ENCODE assay signal across 18 cellular contexts in the genomic region with DNA sequence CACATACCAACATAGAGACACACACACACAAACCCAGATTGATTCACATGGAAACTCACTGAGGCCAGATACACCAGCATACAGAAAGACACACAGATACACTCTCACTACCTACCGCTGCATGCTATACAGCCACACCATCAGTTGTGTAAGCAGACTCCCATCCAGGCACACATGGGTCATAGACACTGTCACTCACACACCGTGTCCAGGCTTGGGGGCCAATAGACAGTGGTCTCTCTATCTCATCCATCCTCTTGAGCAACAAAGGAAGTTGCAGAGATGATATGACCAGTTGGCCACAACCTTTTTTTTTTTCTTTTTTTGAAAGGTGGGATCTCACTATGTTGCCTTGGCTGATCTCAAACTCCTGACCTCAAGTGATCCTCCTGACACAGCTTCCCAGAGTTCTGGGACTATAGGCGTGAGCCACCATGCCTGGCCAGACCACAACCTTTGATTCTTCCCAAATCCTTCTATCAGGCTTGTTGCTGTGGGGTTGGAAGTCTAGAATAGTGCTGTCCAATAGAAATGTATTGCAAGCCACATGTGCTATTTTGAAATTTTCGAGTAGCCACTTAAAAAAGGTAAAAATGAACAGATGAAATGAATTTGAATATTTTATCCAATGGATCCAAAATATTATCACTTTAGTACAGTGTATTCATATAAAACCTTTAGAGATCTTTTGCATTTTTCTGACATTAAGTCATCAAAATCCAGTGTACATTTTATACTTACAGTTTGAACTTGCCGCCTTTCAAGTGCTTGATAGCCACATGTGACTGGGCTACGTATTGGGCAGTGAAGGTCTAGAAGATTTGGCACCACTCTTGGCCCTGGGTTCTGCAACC. TPM values are rescaled to one million over a fixed set of nuclear protein-coding genes. Genes with fewer than 3 reads are reported as not detected.
DNase-seq lines count a peak whose midpoint lies in the region; ATAC-seq and TF ChIP-seq lines count a peak whose summit lies in the region.
"Had no signal": no experiment of that assay in that cellular context is flagged by ENCODE, and none has a peak within 500 bp of the region (broad histone marks: within the 10 kb centered on the region; RNA-seq: fewer than 3 reads in every experiment).

No MANE protein-coding gene starts in this region.

- no peak overlapping the region for H3K9ac ChIP-seq in colonic mucosa (ENCODE audit: low read depth in 2 of 2, low read length in 2 of 2)

- H3K36me3 ChIP-seq in colonic mucosa = peaks cover 14% of the 10 kb centered on the region

- no peaks in the 10 kb centered on the region for H3K9me3 ChIP-seq in colonic mucosa
- H3K9me3 ChIP-seq: esophagus squamous epithelium, pancreas had no signal

- H3K4me3 ChIP-seq in colonic mucosa = no peak overlapping the region
- H3K4me3 ChIP-seq: esophagus squamous epithelium, pancreas had no signal

- no peaks in the 10 kb centered on the region for H3K9me3 Mint-ChIP-seq in natural killer cell treated with Interleukin-12 subunit alpha and Interleukin-12 subunit beta and Interleukin-15 and Interleukin-18, amount 100 ng/mL, for 72 hours
- H3K9me3 Mint-ChIP-seq in mesothelial cell of epicardium = no peaks in the 10 kb centered on the region
- H3K9me3 Mint-ChIP-seq: activated naive CD4-positive, alpha-beta T cell treated with anti-CD3 and anti-CD28 coated beads, Interleukin-2, amount 10 ng/mL, durations not matched to agents 7 days and 5 days; CD4-positive, alpha-beta T cell; T-helper 2 cell treated with Interferon-gamma antibody and Interleukin-4, amounts not matched to agents 5 μg/mL and 100 μg/mL, for 36 hours had no signal

- peak overlapping the region; percentile 59 for H3K4me3 Mint-ChIP-seq in natural killer cell treated with Interleukin-12 subunit alpha and Interleukin-12 subunit beta and Interleukin-15 and Interleukin-18, amount 100 ng/mL, for 72 hours
- no peak overlapping the region for H3K4me3 Mint-ChIP-seq in mesothelial cell of epicardium
- H3K4me3 Mint-ChIP-seq: activated naive CD4-positive, alpha-beta T cell treated with anti-CD3 and anti-CD28 coated beads, Interleukin-2, amount 10 ng/mL, durations not matched to agents 7 days and 5 days; CD4-positive, alpha-beta T cell; T-helper 2 cell treated with Interferon-gamma antibody and Interleukin-4, amounts not matched to agents 5 μg/mL and 100 μg/mL, for 36 hours had no signal

- ATAC-seq in natural killer cell treated with Interleukin-12 subunit alpha and Interleukin-12 subunit beta and Interleukin-15 and Interleukin-18, amount 100 ng/mL, for 72 hours = peak; percentile 63 to 72
- ATAC-seq in HG03354 (IDR thresholded peaks at IDR 0.05; ENCODE audit: poor library complexity, severe bottlenecking, unreplicated experiment) = no peak
- no peak for ATAC-seq in GM19395 (IDR thresholded peaks at IDR 0.05; ENCODE audit: unreplicated experiment)

- H3K4me1 Mint-ChIP-seq in natural killer cell treated with Interleukin-12 subunit alpha and Interleukin-12 subunit beta and Interleukin-15 and Interleukin-18, amount 100 ng/mL, for 72 hours (ENCODE audit: low read depth in 2 of 2) = peaks cover 3 to 4% of the 10 kb centered on the region in 2 donors
- peaks cover 10% of the 10 kb centered on the region for H3K4me1 Mint-ChIP-seq in mesothelial cell of epicardium

- H3K4me1 ChIP-seq in colonic mucosa = peaks cover 10% of the 10 kb centered on the region
- H3K4me1 ChIP-seq: pancreas had no signal

- H3K27me3 ChIP-seq in colonic mucosa = no peaks in the 10 kb centered on the region
- H3K27me3 ChIP-seq: esophagus squamous epithelium, pancreas had no signal

- peak overlapping the region; percentile 41 for H3K27ac ChIP-seq in colonic mucosa
- H3K27ac ChIP-seq: pancreas had no signal

- H3K27ac Mint-ChIP-seq in natural killer cell treated with Interleukin-12 subunit alpha and Interleukin-12 subunit beta and Interleukin-15 and Interleukin-18, amount 100 ng/mL, for 72 hours = peak overlapping the region in 1 of 2 donors; percentile 18
- H3K27ac Mint-ChIP-seq in mesothelial cell of epicardium = no peak overlapping the region
- H3K27ac Mint-ChIP-seq: activated naive CD4-positive, alpha-beta T cell treated with anti-CD3 and anti-CD28 coated beads, Interleukin-2, amount 10 ng/mL, durations not matched to agents 7 days and 5 days; CD4-positive, alpha-beta T cell; T-helper 2 cell treated with Interferon-gamma antibody and Interleukin-4, amounts not matched to agents 5 μg/mL and 100 μg/mL, for 36 hours had no signal

- intact Hi-C loops in colonic mucosa (cut with DNase I) = no loop called here

- no peak for TF ChIP-seq CTCF in colonic mucosa (IDR thresholded peaks at IDR 0.05)
- no peak for TF ChIP-seq CTCF in mesothelial cell of epicardium (IDR thresholded peaks at IDR 0.05; ENCODE audit: unreplicated experiment)

- H3K27me3 Mint-ChIP-seq in natural killer cell treated with Interleukin-12 subunit alpha and Interleukin-12 subunit beta and Interleukin-15 and Interleukin-18, amount 100 ng/mL, for 72 hours = peaks cover 2 to 7% of the 10 kb centered on the region in 2 donors
- H3K27me3 Mint-ChIP-seq in mesothelial cell of epicardium (ENCODE audit: low read depth) = no peaks in the 10 kb centered on the region
- H3K27me3 Mint-ChIP-seq: CD4-positive, alpha-beta T cell had no signal

- no peaks in the 10 kb centered on the region for H3K36me3 Mint-ChIP-seq in natural killer cell treated with Interleukin-12 subunit alpha and Interleukin-12 subunit beta and Interleukin-15 and Interleukin-18, amount 100 ng/mL, for 72 hours
- peaks cover 24% of the 10 kb centered on the region for H3K36me3 Mint-ChIP-seq in mesothelial cell of epicardium
- H3K36me3 Mint-ChIP-seq: activated naive CD4-positive, alpha-beta T cell treated with anti-CD3 and anti-CD28 coated beads, Interleukin-2, amount 10 ng/mL, durations not matched to agents 7 days and 5 days had no signal

- DNase-seq in 8988T (peak; percentile 0), MV-4-11 (lab: John Stamatoyannopoulos, UW) (peak; percentile 84), colonic mucosa (no peak), mesothelial cell of epicardium (ENCODE audit: low spot score in 2 of 2, unreplicated experiment in 2 of 2) (no peak), NCI-H1105 treated with DMSO at 0.1 percent for 48 hours (lab: John Stamatoyannopoulos, UW) (no peak)
- peak; percentile 15 for DNase-seq in natural killer cell treated with Interleukin-12 subunit alpha and Interleukin-12 subunit beta and Interleukin-15 and Interleukin-18, amount 100 ng/mL, for 72 hours (ENCODE audit: low spot score)
- DNase-seq: ACHN; activated CD4-positive, alpha-beta T cell treated with anti-CD3 and anti-CD28 coated beads for 48 hours; activated naive CD4-positive, alpha-beta T cell treated with anti-CD3 and anti-CD28 coated beads, Interleukin-2, amount 10 ng/mL, durations not matched to agents 7 days and 5 days; CD4-positive, alpha-beta T cell; esophagus squamous epithelium; Karpas-422; NCI-H446 treated with DMSO at 0.1 percent for 48 hours; pancreas; SHP77 had no signal

RNA-seq across cellular contexts. Expression of gene LRP1-AS, which starts 7.4 kb away (rescaled TPM):
- total RNA-seq in colonic mucosa (not detected), mesothelial cell of epicardium (not detected in 3 replicates)
- not detected for total RNA-seq in natural killer cell treated with Interleukin-12 subunit alpha and Interleukin-12 subunit beta and Interleukin-15 and Interleukin-18, amount 100 ng/mL, for 72 hours
- total RNA-seq: CD4-positive, alpha-beta T cell; esophagus squamous epithelium; pancreas had no signal

RNA-seq across cellular contexts. Expression of gene LRP1, which starts 11.7 kb away (rescaled TPM):
- total RNA-seq in colonic mucosa (100 to 1,000 TPM; 107 to 123 TPM), mesothelial cell of epicardium (229 to 253 TPM (median 243 TPM) in 3 replicates)
- total RNA-seq in natural killer cell treated with Interleukin-12 subunit alpha and Interleukin-12 subunit beta and Interleukin-15 and Interleukin-18, amount 100 ng/mL, for 72 hours = under 1 TPM; 0.42 to 0.45 TPM

RNA-seq across cellular contexts. Expression of gene STAT6, which starts 28.9 kb away (rescaled TPM):
- 100 to 1,000 TPM; 161 to 181 TPM for total RNA-seq in colonic mucosa
- total RNA-seq in natural killer cell treated with Interleukin-12 subunit alpha and Interleukin-12 subunit beta and Interleukin-15 and Interleukin-18, amount 100 ng/mL, for 72 hours = 100 to 1,000 TPM; 158 to 198 TPM
- total RNA-seq in mesothelial cell of epicardium = 151 to 167 TPM (median 160 TPM) in 3 replicates

RNA-seq across cellular contexts. Expression of gene NAB2, which starts 51.1 kb away (rescaled TPM):
- total RNA-seq in colonic mucosa (1 to 10 TPM; 4.8 to 7.0 TPM), mesothelial cell of epicardium (52.7 to 53.7 TPM (median 52.9 TPM) in 3 replicates)
- 1 to 10 TPM; 7.7 to 8.0 TPM for total RNA-seq in natural killer cell treated with Interleukin-12 subunit alpha and Interleukin-12 subunit beta and Interleukin-15 and Interleukin-18, amount 100 ng/mL, for 72 hours

Comparison
In these comparisons a context has a peak if more than half of its experiments do, and no peak if none do; other contexts are left out.
1. DNase-seq: peak in 8988T (single experiment), MV-4-11 (single experiment) and natural killer cell treated with Interleukin-12 subunit alpha and Interleukin-12 subunit beta and Interleukin-15 and Interleukin-18, amount 100 ng/mL, for 72 hours (single experiment); none in colonic mucosa (single experiment), mesothelial cell of epicardium (0 of 2) and NCI-H1105 treated with DMSO at 0.1 percent for 48 hours (single experiment).
2. ATAC-seq: peak in natural killer cell treated with Interleukin-12 subunit alpha and Interleukin-12 subunit beta and Interleukin-15 and Interleukin-18, amount 100 ng/mL, for 72 hours (2 of 2); none in HG03354 (single experiment) and GM19395 (single experiment).
3. RNA of gene LRP1, which starts 11.7 kb away (total RNA-seq): 229 to 253 TPM in mesothelial cell of epicardium and 107 to 123 TPM in colonic mucosa; 0.42 to 0.45 TPM in natural killer cell treated with Interleukin-12 subunit alpha and Interleukin-12 subunit beta and Interleukin-15 and Interleukin-18, amount 100 ng/mL, for 72 hours; every median in the first group is over 10 times any median in the second.